Comparison of ENCODE assay signal across 11 cellular contexts in genomic region chr17:45282683-45283644, GRCh38. TPM values are rescaled to one million over a fixed set of nuclear protein-coding genes. Genes with fewer than 3 reads are reported as not detected.
A peak's percentile ranks its signal among the peaks of the same experiment; 100 is the strongest.
DNase-seq lines count a peak whose midpoint lies in the region; ATAC-seq, FAIRE-seq and TF ChIP-seq lines count a peak whose summit lies in the region.
"Had no signal": no experiment of that assay in that cellular context is flagged by ENCODE, and none has a peak within 500 bp of the region (broad histone marks: within the 10 kb centered on the region; RNA-seq: fewer than 3 reads in every experiment).

No MANE protein-coding gene starts in this region.

- peaks cover 21% of the 10 kb centered on the region for H3K36me3 Mint-ChIP-seq in astrocyte (ENCODE audit: low read depth, unreplicated experiment)

- H2BK5ac ChIP-seq in mesenchymal stem cell (ENCODE audit: low read depth, low read length, poor library complexity, severe bottlenecking) = no peak overlapping the region

- no peaks in the 10 kb centered on the region for H3K27me3 ChIP-seq in HepG2 (ENCODE audit: control insufficient read depth in 1 of 2, insufficient read depth in 2 of 2, low read length in 2 of 2)
- H3K27me3 ChIP-seq in right lobe of liver = no peaks in the 10 kb centered on the region
- H3K27me3 ChIP-seq in astrocyte (ENCODE audit: insufficient read depth, low read length) = no peaks in the 10 kb centered on the region
- H3K27me3 ChIP-seq in mesenchymal stem cell (ENCODE audit: control insufficient read depth in 1 of 2, insufficient read depth in 1 of 2, low read length in 2 of 2) = no peaks in the 10 kb centered on the region

- no peaks in the 10 kb centered on the region for H3K4me1 ChIP-seq in HepG2 (ENCODE audit: insufficient read depth, low read length)
- H3K4me1 ChIP-seq in right lobe of liver = peaks cover 0 to 20% (median 7%) of the 10 kb centered on the region in 4 donors
- peaks cover 14% of the 10 kb centered on the region for H3K4me1 ChIP-seq in astrocyte (ENCODE audit: insufficient read depth, low read length)
- H3K4me1 ChIP-seq in mesenchymal stem cell (ENCODE audit: control insufficient read depth, insufficient read depth, low read depth, low read length) = peaks cover 32% of the 10 kb centered on the region

- H4K8ac ChIP-seq in mesenchymal stem cell (ENCODE audit: low read length) = peak overlapping the region; percentile 51

- POLR2A ChIA-PET in HepG2 (lab: Yijun Ruan, JAX) = no interaction called here

- CTCF ChIA-PET in HepG2 (lab: Yijun Ruan, JAX; ENCODE audit: low intra/inter-chr PET ratio, low total read pairs) = no interaction called here

- TF ChIP-seq CTCF in HepG2 (CRISPR knock-in tag; IDR thresholded peaks at IDR 0.05) = no peak
- TF ChIP-seq CTCF in right lobe of liver (IDR thresholded peaks at IDR 0.05) = no peak
- TF ChIP-seq CTCF in astrocyte (IDR thresholded peaks at IDR 0.05; ENCODE audit: insufficient read depth, low read depth, low read length) = no peak

- peaks cover 12% of the 10 kb centered on the region for H3K4me1 Mint-ChIP-seq in astrocyte (ENCODE audit: low read depth, unreplicated experiment)

- H3K27ac ChIP-seq in HepG2 (ENCODE audit: extremely low read length, insufficient read depth, low read length) = no peak overlapping the region
- H3K27ac ChIP-seq in right lobe of liver = no peak overlapping the region
- peak overlapping the region; percentile 55 for H3K27ac ChIP-seq in astrocyte (ENCODE audit: low read depth, low read length)
- peak overlapping the region; percentile 77 for H3K27ac ChIP-seq in mesenchymal stem cell (ENCODE audit: low read length, poor library complexity, severe bottlenecking)
- H3K27ac ChIP-seq: SK-N-MC had no signal

- no peak overlapping the region for H3K4me2 ChIP-seq in HepG2 (ENCODE audit: low read depth, low read length)
- peak overlapping the region; percentile 39 for H3K4me2 ChIP-seq in astrocyte (ENCODE audit: low read length)
- no peak overlapping the region for H3K4me2 ChIP-seq in mesenchymal stem cell (ENCODE audit: low read length, poor library complexity, severe bottlenecking)

- DNase-seq in HepG2 (ENCODE audit: low spot score) = no peak
- DNase-seq in right lobe of liver = no peak
- DNase-seq in astrocyte (ENCODE audit: low read depth) = peak; percentile 80
- peak; percentile 95 for DNase-seq in mesenchymal stem cell
- DNase-seq in activated gamma-delta T cell treated with Interleukin-2 at 50 U/mL for 16 hours = no peak
- no peak for DNase-seq in DMS114 treated with DMSO at 0.1 percent for 48 hours (lab: John Stamatoyannopoulos, UW; ENCODE audit: unreplicated experiment)
- no peak for DNase-seq in hippocampal formation (lab: John Stamatoyannopoulos, UW)
- DNase-seq: Caco-2 had no signal

- intact Hi-C loops in HepG2 (cut with micrococcal nuclease; ENCODE audit: unreplicated experiment) (no loop called here), right lobe of liver (cut with DNase I) (loop anchor here in 1 of 2 donors (5.0 kb wide), 1 partner anchor 94 kb away; no protein-coding TSS in a partner anchor)

- FAIRE-seq in HepG2 (lab: Jason Lieb, UNC) (no peak), astrocyte (lab: Jason Lieb, UNC) (no peak)

- peak overlapping the region; percentile 72 for H2BK12ac ChIP-seq in mesenchymal stem cell (ENCODE audit: low read length in 2 of 2)

- peak overlapping the region; percentile 77 for H3K27ac Mint-ChIP-seq in astrocyte (ENCODE audit: unreplicated experiment)

- peak overlapping the region; percentile 50 to 78 for H3K18ac ChIP-seq in mesenchymal stem cell (ENCODE audit: low read depth in 1 of 2, low read length in 2 of 2)

- H4K20me1 ChIP-seq in HepG2 (ENCODE audit: insufficient read depth, low read length) = no peaks in the 10 kb centered on the region
- peaks cover 34% of the 10 kb centered on the region for H4K20me1 ChIP-seq in astrocyte (ENCODE audit: insufficient read depth, low read length)

- peak overlapping the region; percentile 9 for H3K4me3 Mint-ChIP-seq in astrocyte (ENCODE audit: unreplicated experiment)

- peaks cover 11% of the 10 kb centered on the region for H3K79me1 ChIP-seq in mesenchymal stem cell (replicated peaks; ENCODE audit: low read length, poor library complexity, severe bottlenecking)

- H3K23ac ChIP-seq in mesenchymal stem cell (ENCODE audit: low read length in 2 of 2) = peak overlapping the region in 1 of 2 experiments; percentile 78

- H3K9me3 Mint-ChIP-seq in astrocyte (ENCODE audit: unreplicated experiment) = no peaks in the 10 kb centered on the region

- H2BK120ac ChIP-seq in mesenchymal stem cell (ENCODE audit: low read depth, low read length) = peak overlapping the region; percentile 52

- peak overlapping the region; percentile 84 for H4K91ac ChIP-seq in mesenchymal stem cell (ENCODE audit: low read length)

- no peak overlapping the region for H3K9ac ChIP-seq in HepG2 (ENCODE audit: insufficient read depth, low read depth, low read length)
- peak overlapping the region; percentile 52 for H3K9ac ChIP-seq in astrocyte (ENCODE audit: low read length)
- no peak overlapping the region for H3K9ac ChIP-seq in mesenchymal stem cell (ENCODE audit: low read length)

- TF ChIP-seq RAD21 in HepG2 (CRISPR knock-in tag; IDR thresholded peaks at IDR 0.05) = no peak

- ATAC-seq in HepG2 (no peak), right lobe of liver (no peak), GM18517 (IDR thresholded peaks at IDR 0.05; ENCODE audit: unreplicated experiment) (no peak)

- H2AFZ ChIP-seq in HepG2 (ENCODE audit: low read length) (no peak overlapping the region), astrocyte (ENCODE audit: low read depth, low read length) (no peak overlapping the region), mesenchymal stem cell (ENCODE audit: low read depth, low read length) (no peak overlapping the region)

- no TSS peak for BruUV-seq in HepG2 (replicated peaks; lab: Mats Ljungman, UMichigan)

- in situ Hi-C loops in HepG2 (cut with HindIII; ENCODE audit: extremely low pct_ligation_motif_present, low pct_unique_long_range_greater_than_20kb) = no loop called here

- no peaks in the 10 kb centered on the region for H3K27me3 Mint-ChIP-seq in astrocyte (ENCODE audit: low read depth, unreplicated experiment)

- H3K4me3 ChIP-seq in HepG2 (replicated peaks in 1 of 3; ENCODE audit: insufficient read depth in 1 of 3, low read depth in 2 of 3, low read length in 3 of 3) (no peak overlapping the region), right lobe of liver (no peak overlapping the region), astrocyte (ENCODE audit: insufficient read depth, low read depth, low read length) (no peak overlapping the region), mesenchymal stem cell (ENCODE audit: insufficient read depth in 1 of 2, low read depth in 1 of 2, low read length in 2 of 2) (no peak overlapping the region)
- H3K4me3 ChIP-seq: SK-N-MC had no signal

- no peak overlapping the region for H2BK15ac ChIP-seq in mesenchymal stem cell (ENCODE audit: low read depth, poor library complexity, severe bottlenecking)

- peak overlapping the region in 1 of 2 experiments; percentile 38 for H3K14ac ChIP-seq in mesenchymal stem cell (ENCODE audit: low read length in 2 of 2)

- H2AK5ac ChIP-seq in mesenchymal stem cell (ENCODE audit: low read length, severe bottlenecking) = peak overlapping the region; percentile 89

- WGBS in HepG2 (ENCODE audit: low lambda C conversion rate) = 93% methylated on average over 21 of the region's 21 CpGs
- WGBS in right lobe of liver (ENCODE audit: insufficient coverage, low coverage, low lambda C conversion rate, missing lambda C conversion rate) = 67% methylated on average over 8 of the region's 21 CpGs
- 60% methylated on average over 17 of the region's 21 CpGs for WGBS in mesenchymal stem cell

- H3K9me3 ChIP-seq in HepG2 (ENCODE audit: low read length) (no peaks in the 10 kb centered on the region), right lobe of liver (no peaks in the 10 kb centered on the region), astrocyte (ENCODE audit: insufficient read depth, low read depth, low read length) (peaks cover 2% of the 10 kb centered on the region), mesenchymal stem cell (ENCODE audit: control insufficient read depth, low read length) (no peaks in the 10 kb centered on the region)
- H3K9me3 ChIP-seq: Caco-2 had no signal

- H3K36me3 ChIP-seq in HepG2 (replicated peaks in 1 of 2; ENCODE audit: control insufficient read depth in 1 of 2, insufficient read depth in 2 of 2, low read length in 2 of 2) (peaks cover 26 to 46% of the 10 kb centered on the region in 2 experiments; a peak in 4 of 5 replicates), right lobe of liver (peaks cover 0 to 45% (median 20%) of the 10 kb centered on the region in 4 donors), astrocyte (ENCODE audit: insufficient read depth, low read length) (peaks cover 45% of the 10 kb centered on the region), mesenchymal stem cell (ENCODE audit: control insufficient read depth in 1 of 2, insufficient read depth in 2 of 2, low read depth in 1 of 2, low read length in 2 of 2) (peaks cover 70 to 74% of the 10 kb centered on the region in 2 experiments)

- H3K79me2 ChIP-seq in HepG2 (ENCODE audit: insufficient read depth, low read length) (no peaks in the 10 kb centered on the region), astrocyte (ENCODE audit: insufficient read depth, low read length) (peaks cover 12% of the 10 kb centered on the region)

- TF ChIP-seq EP300 in HepG2 (IDR thresholded peaks at IDR 0.05; ENCODE audit: low read depth in 2 of 2, low read length in 2 of 2) = no peak
- no peak for TF ChIP-seq EP300 in HepG2 (CRISPR knock-in tag; IDR thresholded peaks at IDR 0.05; ENCODE audit: borderline replicate concordance)

- peak overlapping the region in 1 of 2 experiments; percentile 0 for H3K4ac ChIP-seq in mesenchymal stem cell (ENCODE audit: low read depth in 1 of 2, low read length in 2 of 2)

- TF ChIP-seq POLR2A in HepG2 (IDR thresholded peaks at IDR 0.05; ENCODE audit: insufficient read depth in 1 of 2, low read depth in 2 of 2, low read length in 2 of 2) (no peak), right lobe of liver (IDR thresholded peaks at IDR 0.05) (no peak)

RNA-seq across cellular contexts. Expression of gene SPATA32, which starts 21.1 kb away (rescaled TPM):
- total RNA-seq in HepG2 (2016; rRNA removed; fragmentation: Illumina TruSeq; extraction: Trizol) (not detected in 2 replicates), right lobe of liver (not detected), astrocyte (not detected in 2 replicates)
- not detected in 2 replicates for total RNA-seq in HepG2 (2016; cell fraction: cytosol; rRNA removed; fragmentation: Illumina TruSeq; extraction: Trizol; ENCODE audit: low read depth)
- total RNA-seq in HepG2 (2016; cell fraction: insoluble cytoplasmic fraction; rRNA removed; fragmentation: Illumina TruSeq; extraction: Trizol) = not detected in 2 replicates
- total RNA-seq in HepG2 (2016; cell fraction: membrane; rRNA removed; fragmentation: Illumina TruSeq; extraction: Trizol) = not detected in 2 replicates
- total RNA-seq in HepG2 (2016; cell fraction: nucleus; rRNA removed; fragmentation: Illumina TruSeq; extraction: Trizol) = not detected in 2 replicates
- not detected in 2 replicates for polyA plus RNA-seq in HepG2 (2011; rRNA removed)
- polyA plus RNA-seq in HepG2 (2011; cell fraction: cytosol; rRNA removed) = not detected in 2 replicates
- polyA plus RNA-seq in HepG2 (2011; cell fraction: nucleus; rRNA removed) = not detected in 2 replicates
- not detected in 2 replicates for polyA plus RNA-seq in HepG2 (2012)
- polyA plus RNA-seq in HepG2 (2016; cell fraction: cytosol; fragmentation: Illumina TruSeq; extraction: Trizol; ENCODE audit: low read depth) = not detected in 2 replicates
- polyA plus RNA-seq in HepG2 (2016; cell fraction: insoluble cytoplasmic fraction; fragmentation: Illumina TruSeq; extraction: Trizol; ENCODE audit: low read depth) = not detected in 2 replicates
- polyA plus RNA-seq in HepG2 (2016; cell fraction: membrane; fragmentation: Illumina TruSeq; extraction: Trizol; ENCODE audit: low read depth) = not detected in 2 replicates
- not detected in 2 replicates for polyA plus RNA-seq in HepG2 (2016; cell fraction: nucleus; fragmentation: Illumina TruSeq; extraction: Trizol; ENCODE audit: insufficient read depth, low read depth)
- polyA minus RNA-seq in HepG2 (2011; rRNA and poly(A)+ RNA removed; ENCODE audit: low replicate concordance) = not detected in 2 replicates
- polyA minus RNA-seq in HepG2 (2011; cell fraction: cytosol; rRNA and poly(A)+ RNA removed) = not detected in 2 replicates
- not detected in 2 replicates for polyA minus RNA-seq in HepG2 (2011; cell fraction: nucleus; rRNA and poly(A)+ RNA removed)
- polyA plus RNA-seq in mesenchymal stem cell (2013, experiment 1 of 2) = not detected
- not detected for polyA plus RNA-seq in mesenchymal stem cell (2013, experiment 2 of 2)
- total RNA-seq: Caco-2, liver had no signal
- polyA plus RNA-seq: liver had no signal

RNA-seq across cellular contexts. Expression of gene MAP3K14, which starts 33.9 kb away (rescaled TPM):
- 1.2 and 2.6 TPM in 2 replicates for total RNA-seq in HepG2 (2016; rRNA removed; fragmentation: Illumina TruSeq; extraction: Trizol)
- total RNA-seq in HepG2 (2016; cell fraction: cytosol; rRNA removed; fragmentation: Illumina TruSeq; extraction: Trizol; ENCODE audit: low read depth) = 2.1 and 2.5 TPM in 2 replicates
- 1.1 and 2.6 TPM in 2 replicates for total RNA-seq in HepG2 (2016; cell fraction: insoluble cytoplasmic fraction; rRNA removed; fragmentation: Illumina TruSeq; extraction: Trizol)
- total RNA-seq in HepG2 (2016; cell fraction: membrane; rRNA removed; fragmentation: Illumina TruSeq; extraction: Trizol) = 2.1 and 2.4 TPM in 2 replicates
- 3.1 and 3.3 TPM in 2 replicates for total RNA-seq in HepG2 (2016; cell fraction: nucleus; rRNA removed; fragmentation: Illumina TruSeq; extraction: Trizol)
- 2.6 and 4.0 TPM in 2 replicates for polyA plus RNA-seq in HepG2 (2011; rRNA removed)
- polyA plus RNA-seq in HepG2 (2011; cell fraction: cytosol; rRNA removed) = 1.8 and 2.4 TPM in 2 replicates
- polyA plus RNA-seq in HepG2 (2011; cell fraction: nucleus; rRNA removed) = 10.1 and 10.7 TPM in 2 replicates
- polyA plus RNA-seq in HepG2 (2012) = 1.6 and 2.1 TPM in 2 replicates
- polyA plus RNA-seq in HepG2 (2016; cell fraction: cytosol; fragmentation: Illumina TruSeq; extraction: Trizol; ENCODE audit: low read depth) = 1.6 and 2.0 TPM in 2 replicates
- 1.3 and 1.9 TPM in 2 replicates for polyA plus RNA-seq in HepG2 (2016; cell fraction: insoluble cytoplasmic fraction; fragmentation: Illumina TruSeq; extraction: Trizol; ENCODE audit: low read depth)
- 1.6 and 2.3 TPM in 2 replicates for polyA plus RNA-seq in HepG2 (2016; cell fraction: membrane; fragmentation: Illumina TruSeq; extraction: Trizol; ENCODE audit: low read depth)
- polyA plus RNA-seq in HepG2 (2016; cell fraction: nucleus; fragmentation: Illumina TruSeq; extraction: Trizol; ENCODE audit: insufficient read depth, low read depth) = 10.6 and 10.8 TPM in 2 replicates
- polyA minus RNA-seq in HepG2 (2011; rRNA and poly(A)+ RNA removed; ENCODE audit: low replicate concordance) = 2.2 and 7.2 TPM in 2 replicates
- 0.40 and 0.44 TPM in 2 replicates for polyA minus RNA-seq in HepG2 (2011; cell fraction: cytosol; rRNA and poly(A)+ RNA removed)
- 3.2 and 3.7 TPM in 2 replicates for polyA minus RNA-seq in HepG2 (2011; cell fraction: nucleus; rRNA and poly(A)+ RNA removed)
- 1 to 10 TPM; 4.8 to 7.8 (median 6.3) TPM for total RNA-seq in right lobe of liver
- total RNA-seq in astrocyte = 10.8 and 11.0 TPM in 2 replicates
- 1.1 TPM for polyA plus RNA-seq in mesenchymal stem cell (2013, experiment 1 of 2)
- polyA plus RNA-seq in mesenchymal stem cell (2013, experiment 2 of 2) = 1.4 TPM

Comparison
In these comparisons a context has a peak if more than half of its experiments do, and no peak if none do; other contexts are left out.
1. DNase-seq: peak in astrocyte (single experiment) and mesenchymal stem cell (single experiment); none in HepG2 (single experiment), right lobe of liver (0 of 3), activated gamma-delta T cell treated with Interleukin-2 at 50 U/mL for 16 hours (single experiment), DMS114 treated with DMSO at 0.1 percent for 48 hours (single experiment) and hippocampal formation (0 of 2).
2. H3K27ac ChIP-seq: peak in astrocyte (single experiment) and mesenchymal stem cell (single experiment); none in HepG2 (single experiment) and right lobe of liver (0 of 3).